ENCODE assay signal across 23 cellular contexts in genomic region chr14:104361101-104361591, GRCh38.
DNase-seq lines count a peak whose midpoint lies in the region; ATAC-seq and TF ChIP-seq lines count a peak whose summit lies in the region.
"Had no signal": no experiment of that assay in that cellular context is flagged by ENCODE, and none has a peak within 500 bp of the region (broad histone marks: within the 10 kb centered on the region; RNA-seq: fewer than 3 reads in every experiment).

No MANE protein-coding gene starts in this region.

- no peak overlapping the region for H4K91ac ChIP-seq in H9 (ENCODE audit: insufficient read length, low read depth, low read length)

- no peaks in the 10 kb centered on the region for H3K79me1 ChIP-seq in H9 (ENCODE audit: insufficient read depth, low read depth, low read length, poor library complexity, severe bottlenecking)

- intact Hi-C loops in activated naive CD4-positive, alpha-beta T cell treated with anti-CD3 and anti-CD28 coated beads for 36 hours (cut with micrococcal nuclease) = no loop called here
- intact Hi-C loops in spleen (cut with DNase I; ENCODE audit: low total_unique reads) = no loop called here

- TF ChIP-seq POLR2A in spleen (IDR thresholded peaks at IDR 0.05) = no peak

- no peaks in the 10 kb centered on the region for H4K20me1 ChIP-seq in H9 (ENCODE audit: control insufficient read depth, insufficient read depth, insufficient read length)

- no peak overlapping the region for H3K56ac ChIP-seq in H9 (ENCODE audit: insufficient read length, low read depth, low read length)

- peaks cover 4% of the 10 kb centered on the region for H3K23me2 ChIP-seq in H9 (ENCODE audit: insufficient read length, low read depth, low read length, poor library complexity, severe bottlenecking)

- no peak overlapping the region for H2BK5ac ChIP-seq in H9 (ENCODE audit: insufficient read length, low read length)

- H2BK15ac ChIP-seq in H9 (ENCODE audit: low read depth, low read length) = no peak overlapping the region; the same call in 1 of the 2 replicates

- no peak overlapping the region for H3K9ac ChIP-seq in H9 (ENCODE audit: extremely low read depth, insufficient read length, low read length)

- H2AFZ ChIP-seq in H9 (ENCODE audit: low read length) = no peak overlapping the region

- no CpG with 5 or more reads among the region's 14 CpGs for WGBS in H9 (ENCODE audit: extremely low coverage, insufficient read length, low lambda C conversion rate)
- WGBS in spleen, 5 donors = 65 to 83% (median 68%) methylated on average over 12 to 14 of the region's 14 CpGs

- H3K23ac ChIP-seq in H9 (ENCODE audit: insufficient read length, low read depth, low read length) = no peak overlapping the region

- no peaks in the 10 kb centered on the region for H3K36me3 ChIP-seq in spleen
- H3K36me3 ChIP-seq: brain microvascular endothelial cell, right lobe of liver had no signal

- H3K27ac ChIP-seq in H9 (ENCODE audit: insufficient read length, low read depth, low read length) (no peak overlapping the region), spleen (no peak overlapping the region)
- H3K27ac ChIP-seq: brain microvascular endothelial cell, right lobe of liver, SK-N-MC had no signal

- no peaks in the 10 kb centered on the region for H3K9me3 Mint-ChIP-seq in activated naive CD4-positive, alpha-beta T cell treated with anti-CD3 and anti-CD28 coated beads for 36 hours
- H3K9me3 Mint-ChIP-seq in H9 = no peaks in the 10 kb centered on the region; a peak in 1 of 5 replicates
- no peaks in the 10 kb centered on the region for H3K9me3 Mint-ChIP-seq in chondrocyte (ENCODE audit: low read depth)
- H3K9me3 Mint-ChIP-seq: activated CD4-positive, alpha-beta memory T cell treated with anti-CD3 and anti-CD28 coated beads, Interleukin-2, amount 10 ng/mL, durations not matched to agents 7 days and 5 days had no signal

- no peak overlapping the region for H3K4me3 ChIP-seq in spleen
- H3K4me3 ChIP-seq: right lobe of liver, SK-N-MC had no signal

- H3K4me2 ChIP-seq in H9 (ENCODE audit: insufficient read depth, insufficient read length, low read length) = no peak overlapping the region

- no peak overlapping the region for H3K4ac ChIP-seq in H9 (ENCODE audit: low read depth, low read length)

- peak; percentile 9 for DNase-seq in activated naive CD4-positive, alpha-beta T cell treated with anti-CD3 and anti-CD28 coated beads, Interleukin-2, amount 50 U/mL, for 16 hours
- no peak for DNase-seq in activated naive CD4-positive, alpha-beta T cell treated with anti-CD3 and anti-CD28 coated beads for 36 hours
- DNase-seq in H9 (peak; percentile 14), islet precursor cell (peak; percentile 42), spleen (peak; percentile 65), SHP77 (lab: John Stamatoyannopoulos, UW) (no peak), chondrocyte (ENCODE audit: low spot score) (no peak)
- DNase-seq: ACHN; activated CD4-positive, alpha-beta memory T cell treated with anti-CD3 and anti-CD28 coated beads, Interleukin-2, amount 10 ng/mL, durations not matched to agents 7 days and 5 days; activated gamma-delta T cell treated with Interleukin-2 at 50 U/mL for 16 hours; brain microvascular endothelial cell; DMS153; effector CD4-positive, alpha-beta T cell; hypothalamus; KG1; NCI-H1092 treated with DMSO at 0.1 percent for 48 hours; NCI-H1694 treated with DMSO at 0.1 percent for 48 hours; stimulated activated CD4-positive, alpha-beta T cell treated with anti-CD3 and anti-CD28 coated beads, Interleukin-4, amount 100 ng/mL, for 4 hours; trophoblast cell had no signal

- H3K27me3 ChIP-seq in H9 (ENCODE audit: insufficient read depth, low read length) (no peaks in the 10 kb centered on the region), spleen (replicated peaks in 1 of 7) (peaks cover 0 to 14% (median 0%) of the 10 kb centered on the region in 7 donors)
- H3K27me3 ChIP-seq: brain microvascular endothelial cell, right lobe of liver had no signal

- no peak overlapping the region for H4K5ac ChIP-seq in H9 (ENCODE audit: insufficient read length, low read depth, low read length)

- H3K79me2 ChIP-seq in H9 (ENCODE audit: insufficient read depth, low read length) = no peaks in the 10 kb centered on the region

- no peaks in the 10 kb centered on the region for H3K4me1 Mint-ChIP-seq in activated naive CD4-positive, alpha-beta T cell treated with anti-CD3 and anti-CD28 coated beads for 36 hours (ENCODE audit: low read depth)
- H3K4me1 Mint-ChIP-seq in H9 = no peaks in the 10 kb centered on the region
- H3K4me1 Mint-ChIP-seq in chondrocyte (ENCODE audit: low read depth) = no peaks in the 10 kb centered on the region
- H3K4me1 Mint-ChIP-seq: activated CD4-positive, alpha-beta memory T cell treated with anti-CD3 and anti-CD28 coated beads, Interleukin-2, amount 10 ng/mL, durations not matched to agents 7 days and 5 days; B cell had no signal

- no peak overlapping the region for H3K27ac Mint-ChIP-seq in activated naive CD4-positive, alpha-beta T cell treated with anti-CD3 and anti-CD28 coated beads for 36 hours
- H3K27ac Mint-ChIP-seq in H9 (no peak overlapping the region), chondrocyte (ENCODE audit: unreplicated experiment) (no peak overlapping the region)
- H3K27ac Mint-ChIP-seq: activated CD4-positive, alpha-beta memory T cell treated with anti-CD3 and anti-CD28 coated beads, Interleukin-2, amount 10 ng/mL, durations not matched to agents 7 days and 5 days; B cell had no signal

- no peak for TF ChIP-seq CTCF in H9 (conservative IDR thresholded peaks at IDR 0.05)
- TF ChIP-seq CTCF in spleen (IDR thresholded peaks at IDR 0.05 in 8 of 11, conservative IDR thresholded peaks at IDR 0.05 in 3 of 11) = no peak
- no peak for TF ChIP-seq CTCF in chondrocyte (IDR thresholded peaks at IDR 0.05)

- ATAC-seq in GM21367 (IDR thresholded peaks at IDR 0.05; ENCODE audit: unreplicated experiment) = no peak
- ATAC-seq: right lobe of liver had no signal

- H2AK5ac ChIP-seq in H9 (ENCODE audit: insufficient read length, low read length) = no peak overlapping the region

- CTCF ChIA-PET in activated naive CD4-positive, alpha-beta T cell treated with anti-CD3 and anti-CD28 coated beads for 36 hours (lab: Charles Lee) = no interaction called here

- H3K9me3 ChIP-seq in H9 (ENCODE audit: control insufficient read depth, low read depth, low read length) (no peaks in the 10 kb centered on the region), spleen (no peaks in the 10 kb centered on the region)
- H3K9me3 ChIP-seq: right lobe of liver had no signal

- no peaks in the 10 kb centered on the region for H3K4me1 ChIP-seq in H9 (ENCODE audit: insufficient read depth, low read length)
- peaks cover 0 to 10% (median 0%) of the 10 kb centered on the region in 6 donors for H3K4me1 ChIP-seq in spleen
- H3K4me1 ChIP-seq: right lobe of liver had no signal

- H2BK12ac ChIP-seq in H9 (ENCODE audit: insufficient read length, low read depth, low read length) = no peak overlapping the region

- H2BK120ac ChIP-seq in H9 (ENCODE audit: low read depth, low read length, poor library complexity, severe bottlenecking) = no peak overlapping the region

- no peak overlapping the region for H2BK20ac ChIP-seq in H9 (ENCODE audit: low read depth, low read length, poor library complexity, severe bottlenecking)

- H3K36me3 Mint-ChIP-seq in activated naive CD4-positive, alpha-beta T cell treated with anti-CD3 and anti-CD28 coated beads for 36 hours (ENCODE audit: low read depth) = no peaks in the 10 kb centered on the region
- H3K36me3 Mint-ChIP-seq in H9 (ENCODE audit: insufficient read depth in 1 of 3, low read depth in 3 of 3) (no peaks in the 10 kb centered on the region), chondrocyte (ENCODE audit: low read depth) (no peaks in the 10 kb centered on the region)

- no peak overlapping the region for H3K18ac ChIP-seq in H9 (ENCODE audit: insufficient read length, low read depth, low read length)

- H3K4me3 Mint-ChIP-seq in activated naive CD4-positive, alpha-beta T cell treated with anti-CD3 and anti-CD28 coated beads for 36 hours = no peak overlapping the region
- no peak overlapping the region for H3K4me3 Mint-ChIP-seq in H9
- H3K4me3 Mint-ChIP-seq in chondrocyte (ENCODE audit: unreplicated experiment) = no peak overlapping the region
- H3K4me3 Mint-ChIP-seq: activated CD4-positive, alpha-beta memory T cell treated with anti-CD3 and anti-CD28 coated beads, Interleukin-2, amount 10 ng/mL, durations not matched to agents 7 days and 5 days; B cell had no signal

- 0 out of 2 replicates have a peak overlapping the region, but pooled peaks have one; percentile 26 for H3K14ac ChIP-seq in H9 (ENCODE audit: insufficient read depth, low read length)

- H4K8ac ChIP-seq in H9 (replicated peaks; ENCODE audit: insufficient read length, low read depth, low read length) = no peak overlapping the region

- no peak overlapping the region for H3T11ph ChIP-seq in H9 (ENCODE audit: low read length)

- H3K27me3 Mint-ChIP-seq in activated naive CD4-positive, alpha-beta T cell treated with anti-CD3 and anti-CD28 coated beads for 36 hours (ENCODE audit: low read depth) = no peaks in the 10 kb centered on the region
- peaks cover 3% of the 10 kb centered on the region for H3K27me3 Mint-ChIP-seq in H9 (ENCODE audit: low read depth)
- H3K27me3 Mint-ChIP-seq in chondrocyte (ENCODE audit: low read depth) = peaks cover 7% of the 10 kb centered on the region
- H3K27me3 Mint-ChIP-seq: activated CD4-positive, alpha-beta memory T cell treated with anti-CD3 and anti-CD28 coated beads, Interleukin-2, amount 10 ng/mL, durations not matched to agents 7 days and 5 days had no signal

Comparison
In these comparisons a context has a peak if more than half of its experiments do, and no peak if none do; other contexts are left out.
1. DNase-seq: peak in activated naive CD4-positive, alpha-beta T cell treated with anti-CD3 and anti-CD28 coated beads, Interleukin-2, amount 50 U/mL, for 16 hours (single experiment), H9 (single experiment), islet precursor cell (single experiment) and spleen (single experiment); none in activated naive CD4-positive, alpha-beta T cell treated with anti-CD3 and anti-CD28 coated beads for 36 hours (single experiment), SHP77 (0 of 2) and chondrocyte (single experiment).